Comparison of ENCODE assay signal across 20 cellular contexts in the genomic region with DNA sequence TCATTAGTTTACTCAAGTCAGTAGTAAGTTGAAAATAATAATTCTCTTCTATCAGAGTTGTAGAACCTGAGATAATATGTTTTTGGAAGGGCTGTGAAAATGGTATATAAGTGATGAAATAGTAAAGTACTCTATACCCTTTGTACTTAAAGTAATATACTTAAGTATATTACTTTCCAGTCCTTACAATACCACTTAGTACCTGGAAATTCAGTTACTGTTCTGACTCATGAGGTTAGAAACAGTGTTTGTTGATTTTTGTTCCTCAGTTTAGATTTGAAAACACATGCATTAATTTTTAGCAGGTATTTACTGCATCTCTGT. TPM values are rescaled to one million over a fixed set of nuclear protein-coding genes. Genes with fewer than 3 reads are reported as not detected.
DNase-seq lines count a peak whose midpoint lies in the region; ATAC-seq, FAIRE-seq and TF ChIP-seq lines count a peak whose summit lies in the region.
"Had no signal": no experiment of that assay in that cellular context is flagged by ENCODE, and none has a peak within 500 bp of the region (broad histone marks: within the 10 kb centered on the region; RNA-seq: fewer than 3 reads in every experiment).

No MANE protein-coding gene starts in this region.

- H3K27ac Mint-ChIP-seq in activated T-cell treated with anti-CD3 and anti-CD28 coated beads, Interleukin-2, amount 50 U/mL, for 72 hours = peak overlapping the region; percentile 75
- peak overlapping the region; percentile 46 for H3K27ac Mint-ChIP-seq in type B pancreatic cell
- H3K27ac Mint-ChIP-seq: activated naive CD4-positive, alpha-beta T cell treated with anti-CD3 and anti-CD28 coated beads, Interleukin-2, amount 10 ng/mL, durations not matched to agents 7 days and 5 days; IgD-negative memory B cell; natural killer cell treated with Interleukin-12 subunit alpha and Interleukin-12 subunit beta and Interleukin-15 and Interleukin-18, amount 100 ng/mL, for 72 hours had no signal

- H3K4me1 Mint-ChIP-seq in activated T-cell treated with anti-CD3 and anti-CD28 coated beads, Interleukin-2, amount 50 U/mL, for 72 hours (ENCODE audit: low read depth) = peaks cover 49% of the 10 kb centered on the region
- H3K4me1 Mint-ChIP-seq in type B pancreatic cell (ENCODE audit: unreplicated experiment) = peaks cover 13% of the 10 kb centered on the region

- no peaks in the 10 kb centered on the region for H3K27me3 Mint-ChIP-seq in activated T-cell treated with anti-CD3 and anti-CD28 coated beads, Interleukin-2, amount 50 U/mL, for 72 hours (ENCODE audit: low read depth)
- no peaks in the 10 kb centered on the region for H3K27me3 Mint-ChIP-seq in type B pancreatic cell
- H3K27me3 Mint-ChIP-seq: activated naive CD4-positive, alpha-beta T cell treated with anti-CD3 and anti-CD28 coated beads, Interleukin-2, amount 10 ng/mL, durations not matched to agents 7 days and 5 days; IgD-negative memory B cell; memory B cell; natural killer cell treated with Interleukin-12 subunit alpha and Interleukin-12 subunit beta and Interleukin-15 and Interleukin-18, amount 100 ng/mL, for 72 hours had no signal

- peaks cover 0 to 3% of the 10 kb centered on the region in 2 donors for H3K9me3 Mint-ChIP-seq in activated T-cell treated with anti-CD3 and anti-CD28 coated beads, Interleukin-2, amount 50 U/mL, for 72 hours
- no peaks in the 10 kb centered on the region for H3K9me3 Mint-ChIP-seq in type B pancreatic cell
- H3K9me3 Mint-ChIP-seq: IgD-negative memory B cell; memory B cell; natural killer cell treated with Interleukin-12 subunit alpha and Interleukin-12 subunit beta and Interleukin-15 and Interleukin-18, amount 100 ng/mL, for 72 hours had no signal

- peaks cover 2 to 3% of the 10 kb centered on the region in 2 donors for H3K36me3 Mint-ChIP-seq in activated T-cell treated with anti-CD3 and anti-CD28 coated beads, Interleukin-2, amount 50 U/mL, for 72 hours (ENCODE audit: insufficient read depth in 2 of 2)
- H3K36me3 Mint-ChIP-seq in type B pancreatic cell = peaks cover 43% of the 10 kb centered on the region

- FAIRE-seq in islet of Langerhans (lab: Jason Lieb, UNC) = peak; percentile 60
- FAIRE-seq: H54 had no signal

- H3K4me3 Mint-ChIP-seq in activated T-cell treated with anti-CD3 and anti-CD28 coated beads, Interleukin-2, amount 50 U/mL, for 72 hours = peak overlapping the region in 1 of 2 donors; percentile 52
- no peak overlapping the region for H3K4me3 Mint-ChIP-seq in type B pancreatic cell
- H3K4me3 Mint-ChIP-seq: activated naive CD4-positive, alpha-beta T cell treated with anti-CD3 and anti-CD28 coated beads, Interleukin-2, amount 10 ng/mL, durations not matched to agents 7 days and 5 days; IgD-negative memory B cell; memory B cell; natural killer cell treated with Interleukin-12 subunit alpha and Interleukin-12 subunit beta and Interleukin-15 and Interleukin-18, amount 100 ng/mL, for 72 hours had no signal

- peak; percentile 52 to 55 for ATAC-seq in activated T-cell treated with anti-CD3 and anti-CD28 coated beads, Interleukin-2, amount 50 U/mL, for 72 hours (replicated peaks in 1 of 2)
- ATAC-seq in SK-N-SH treated with all-trans-retinoic acid at 6 μM for 48 hours (peak; percentile 20; the same call in 2 of the 3 replicates), HG02981 (IDR thresholded peaks at IDR 0.05; ENCODE audit: unreplicated experiment) (no peak), GM21825 (IDR thresholded peaks at IDR 0.05; ENCODE audit: unreplicated experiment) (no peak)

- no peak for DNase-seq in activated T-cell treated with anti-CD3 and anti-CD28 coated beads, Interleukin-2, amount 50 U/mL, for 72 hours
- DNase-seq in activated T-cell treated with anti-CD3 and anti-CD28 coated beads for 4 hours (no peak), type B pancreatic cell (ENCODE audit: extremely low spot score, unreplicated experiment) (no peak), GDM1 (lab: John Stamatoyannopoulos, UW) (no peak)
- DNase-seq: activated CD4-positive, CD25-positive, alpha-beta regulatory T cell; activated naive CD4-positive, alpha-beta T cell treated with anti-CD3 and anti-CD28 coated beads, Interleukin-2, amount 10 ng/mL, durations not matched to agents 7 days and 5 days; colonic mucosa; DMS153; NCI-H2081; NCI-H510A treated with DMSO at 0.1 percent for 48 hours; SHP77 treated with DMSO at 0.1 percent for 48 hours; thyroid gland had no signal

- TF ChIP-seq CTCF in type B pancreatic cell (conservative IDR thresholded peaks at IDR 0.05) = no peak

TF ChIP-seq in SK-N-SH treated with all-trans-retinoic acid at 6 μM for 48 hours, 23 proteins besides CTCF, POLR2A, EP300 and RAD21:
- no peak for TF ChIP-seq ZC3H10 (CRISPR knock-in tag; IDR thresholded peaks at IDR 0.05)
- no peak for TF ChIP-seq PPARA (CRISPR knock-in tag; IDR thresholded peaks at IDR 0.05; ENCODE audit: borderline replicate concordance)
- TF ChIP-seq ARNTL (CRISPR knock-in tag; IDR thresholded peaks at IDR 0.05; ENCODE audit: borderline replicate concordance, low read depth) = no peak
- no peak for TF ChIP-seq GLIS3 (CRISPR knock-in tag; IDR thresholded peaks at IDR 0.05)
- no peak for TF ChIP-seq CSDC2 (CRISPR knock-in tag; IDR thresholded peaks at IDR 0.05)
- no peak for TF ChIP-seq BACH2 (CRISPR knock-in tag; IDR thresholded peaks at IDR 0.05; ENCODE audit: borderline replicate concordance)
- no peak for TF ChIP-seq ZFP30 (CRISPR knock-in tag; IDR thresholded peaks at IDR 0.05)

RNA-seq across cellular contexts. Expression of gene TULP4, which starts 10.1 kb away (rescaled TPM):
- 10 to 100 TPM; 19.5 to 20.8 TPM for total RNA-seq in activated T-cell treated with anti-CD3 and anti-CD28 coated beads, Interleukin-2, amount 50 U/mL, for 72 hours
- 94.1 and 109 TPM in 2 replicates for total RNA-seq in type B pancreatic cell (ENCODE audit: low replicate concordance)

Comparison
In these comparisons a context has a peak if more than half of its experiments do, and no peak if none do; other contexts are left out.
1. ATAC-seq: peak in activated T-cell treated with anti-CD3 and anti-CD28 coated beads, Interleukin-2, amount 50 U/mL, for 72 hours (2 of 2) and SK-N-SH treated with all-trans-retinoic acid at 6 μM for 48 hours (single experiment); none in HG02981 (single experiment) and GM21825 (single experiment).